In genomic region chr9:134057751-134058701, GRCh38 we compare ENCODE assay signal across 10 cellular contexts. TPM values are rescaled to one million over a fixed set of nuclear protein-coding genes. Genes with fewer than 3 reads are reported as not detected.
DNase-seq lines count a peak whose midpoint lies in the region; ATAC-seq, FAIRE-seq and TF ChIP-seq lines count a peak whose summit lies in the region.
"Had no signal": no experiment of that assay in that cellular context is flagged by ENCODE, and none has a peak within 500 bp of the region (broad histone marks: within the 10 kb centered on the region; RNA-seq: fewer than 3 reads in every experiment).

No MANE protein-coding gene starts in this region.

- no peak for TF ChIP-seq CTCF in K562 (IDR thresholded peaks at IDR 0.05 in 2 of 3, conservative IDR thresholded peaks at IDR 0.05 in 1 of 3; ENCODE audit: insufficient read depth in 2 of 3, low read depth in 1 of 3, low read length in 3 of 3)
- TF ChIP-seq CTCF in testis (IDR thresholded peaks at IDR 0.05) = no peak

- FAIRE-seq in K562 (lab: Jason Lieb, UNC) = no peak
- FAIRE-seq: A549 had no signal

- H4K20me1 ChIP-seq in K562 (replicated peaks; ENCODE audit: control insufficient read depth, insufficient read depth, low read length) = peaks cover 48% of the 10 kb centered on the region

- no peak for TF ChIP-seq EP300 in K562 (IDR thresholded peaks at IDR 0.05; ENCODE audit: low read length)

- H3K4me3 Mint-ChIP-seq in activated CD4-positive, alpha-beta T cell treated with anti-CD3 and anti-CD28 coated beads, Interleukin-2, amount 10 ng/mL, durations not matched to agents 7 days and 5 days = no peak overlapping the region

- H3K27me3 ChIP-seq in K562 (ENCODE audit: control insufficient read depth in 2 of 2, insufficient read depth in 2 of 2, low read length in 2 of 2) (no peaks in the 10 kb centered on the region), testis (no peaks in the 10 kb centered on the region), HAP-1 (ENCODE audit: low read depth) (no peaks in the 10 kb centered on the region)

- peaks cover under 1% of the 10 kb centered on the region; the same call in 1 of the 3 replicates for H3K36me3 ChIP-seq in K562 (ENCODE audit: control insufficient read depth, insufficient read depth, low read length)
- H3K36me3 ChIP-seq in testis (ENCODE audit: low read depth, missing control alignments) = no peaks in the 10 kb centered on the region
- H3K36me3 ChIP-seq in HAP-1 (replicated peaks) = peaks cover 2% of the 10 kb centered on the region

- no peak for TF ChIP-seq RAD21 in K562 (CRISPR knock-in tag; conservative IDR thresholded peaks at IDR 0.05 in 1 of 2, IDR thresholded peaks at IDR 0.05 in 1 of 2)

- no peak for TF ChIP-seq POLR2A in K562 (conservative IDR thresholded peaks at IDR 0.05)
- no peak for TF ChIP-seq POLR2A in testis (IDR thresholded peaks at IDR 0.05)

- no peak for ATAC-seq in K562
- ATAC-seq: A549 had no signal

- H3K4me1 ChIP-seq in K562 (replicated peaks in 1 of 2; ENCODE audit: control insufficient read depth in 2 of 2, insufficient read depth in 2 of 2, low read length in 2 of 2) (peaks cover 0 to 67% of the 10 kb centered on the region in 2 experiments; a peak in 2 of 5 replicates), testis (peaks cover 72% of the 10 kb centered on the region), HAP-1 (no peaks in the 10 kb centered on the region)

- WGBS in K562 (ENCODE audit: insufficient coverage, low coverage, missing lambda C conversion rate) = 65% methylated on average over 21 of the region's 28 CpGs
- 52 to 100% methylated on average over 1 to 28 of the region's 28 CpGs for WGBS in testis, 2 donors

- no peak overlapping the region; a peak in 1 of 4 replicates for H3K9ac ChIP-seq in K562 (ENCODE audit: insufficient read depth in 1 of 2, low read depth in 2 of 2, low read length in 2 of 2)

- H3K36me3 Mint-ChIP-seq in activated CD4-positive, alpha-beta T cell treated with anti-CD3 and anti-CD28 coated beads, Interleukin-2, amount 10 ng/mL, durations not matched to agents 7 days and 5 days (ENCODE audit: low read depth) = peaks cover under 1% of the 10 kb centered on the region

- intact Hi-C loops in K562 (cut with micrococcal nuclease) (no loop called here), testis (cut with DNase I; ENCODE audit: low total_unique reads) (no loop called here)

- H3K4me2 ChIP-seq in K562 (ENCODE audit: insufficient read depth, low read length) = no peak overlapping the region

- peaks cover 23% of the 10 kb centered on the region for H3K4me1 Mint-ChIP-seq in activated CD4-positive, alpha-beta T cell treated with anti-CD3 and anti-CD28 coated beads, Interleukin-2, amount 10 ng/mL, durations not matched to agents 7 days and 5 days

- DNase-seq in activated effector memory CD4-positive, alpha-beta T cell treated with anti-CD3 and anti-CD28 coated beads, Interleukin-2, amount 50 U/mL, for 16 hours = peak; percentile 43
- DNase-seq in activated effector memory CD4-positive, alpha-beta T cell treated with Interleukin-2 at 50 U/mL for 16 hours = no peak
- no peak for DNase-seq in K562 (ENCODE audit: extremely low read depth in 1 of 4, low spot score in 3 of 4)
- DNase-seq in mesenteric fat pad (ENCODE audit: low spot score) = peak; percentile 79
- DNase-seq in testis = peak; percentile 37
- DNase-seq in D341Med (ENCODE audit: low spot score) = no peak
- DNase-seq in activated CD4-positive, alpha-beta T cell treated with anti-CD3 and anti-CD28 coated beads, Interleukin-2, amount 10 ng/mL, durations not matched to agents 7 days and 5 days = no peak
- no peak for DNase-seq in HAP-1 (ENCODE audit: low spot score in 2 of 2)
- DNase-seq: COR-L47 had no signal

- H3K9me3 ChIP-seq in K562 (replicated peaks; ENCODE audit: control insufficient read depth, insufficient read depth, low read depth, low read length) = no peaks in the 10 kb centered on the region
- no peaks in the 10 kb centered on the region for H3K9me3 ChIP-seq in testis
- no peaks in the 10 kb centered on the region for H3K9me3 ChIP-seq in HAP-1
- H3K9me3 ChIP-seq: A549 had no signal

- no peak overlapping the region for H2AFZ ChIP-seq in K562 (ENCODE audit: low read depth, low read length)

- H3K27ac Mint-ChIP-seq in activated CD4-positive, alpha-beta T cell treated with anti-CD3 and anti-CD28 coated beads, Interleukin-2, amount 10 ng/mL, durations not matched to agents 7 days and 5 days = no peak overlapping the region

- H3K9me3 Mint-ChIP-seq in activated CD4-positive, alpha-beta T cell treated with anti-CD3 and anti-CD28 coated beads, Interleukin-2, amount 10 ng/mL, durations not matched to agents 7 days and 5 days = no peaks in the 10 kb centered on the region

- H3K4me3 ChIP-seq in K562 (no peak overlapping the region), testis (no peak overlapping the region), HAP-1 (no peak overlapping the region)
- H3K4me3 ChIP-seq: A549 had no signal

- H3K79me2 ChIP-seq in K562 (ENCODE audit: control insufficient read depth, insufficient read depth, low read length) = peaks cover 35% of the 10 kb centered on the region

- CTCF ChIA-PET in K562 (lab: Yijun Ruan, JAX; ENCODE audit: low intra/inter-chr PET ratio) = no interaction called here
- CTCF ChIA-PET in activated CD4-positive, alpha-beta T cell treated with anti-CD3 and anti-CD28 coated beads, Interleukin-2, amount 10 ng/mL, durations not matched to agents 7 days and 5 days (lab: Charles Lee) = no interaction called here

- BruUV-seq in K562 (replicated peaks; lab: Mats Ljungman, UMichigan) = no TSS peak

- in situ Hi-C loops in K562 (cut with MboI) (no loop called here), HAP-1 (cut with MboI; ENCODE audit: low sequenced_read_pairs) (no loop called here)

- peaks cover 5% of the 10 kb centered on the region for H3K9me1 ChIP-seq in K562 (ENCODE audit: control insufficient read depth, insufficient read depth, low read length)

- H3K27ac ChIP-seq in K562 (ENCODE audit: extremely low read depth, low read depth, low read length) = no peak overlapping the region
- H3K27ac ChIP-seq in testis = no peak overlapping the region
- H3K27ac ChIP-seq: A549 had no signal

- H3K27me3 Mint-ChIP-seq in activated CD4-positive, alpha-beta T cell treated with anti-CD3 and anti-CD28 coated beads, Interleukin-2, amount 10 ng/mL, durations not matched to agents 7 days and 5 days = no peaks in the 10 kb centered on the region

- POLR2A ChIA-PET in K562 (lab: Yijun Ruan, JAX) = interaction anchor here (0.6 kb wide), 1 partner anchor 82 kb away, joined by 4 read pairs; no protein-coding TSS in a partner anchor
- POLR2A ChIA-PET in activated CD4-positive, alpha-beta T cell treated with anti-CD3 and anti-CD28 coated beads, Interleukin-2, amount 10 ng/mL, durations not matched to agents 7 days and 5 days (lab: Charles Lee) = no interaction called here

TF ChIP-seq in K562, 482 proteins besides CTCF, POLR2A, EP300 and RAD21 (continues in another document):
- no peak for TF ChIP-seq EWSR1 (IDR thresholded peaks at IDR 0.05; ENCODE audit: borderline replicate concordance, low read depth, partially characterized antibody)

RNA-seq across cellular contexts. Expression of gene BRD3, which starts 9.8 kb away (rescaled TPM):
- total RNA-seq in K562 (2011; cell fraction: chromatin; rRNA removed; ENCODE audit: low replicate concordance) = 18.5 and 32.2 TPM in 2 replicates
- total RNA-seq in K562 (2011; cell fraction: nucleolus; rRNA removed) = 19.6 and 19.7 TPM in 2 replicates
- total RNA-seq in K562 (2011; cell fraction: nucleoplasm; rRNA removed) = 11.3 and 13.2 TPM in 2 replicates
- total RNA-seq in K562 (2014; rRNA removed) (10.9 and 13.4 TPM in 2 replicates), K562 (2014; rRNA removed; fragmentation: Illumina TruSeq; extraction: Trizol) (2.8 and 3.5 TPM in 2 replicates), K562 (2015; rRNA removed; fragmentation: Illumina TruSeq; extraction: Trizol) (4.2 and 5.9 TPM in 2 replicates), K562 (2021) (37.1 and 38.1 TPM in 2 replicates), mesenteric fat pad (28.6 TPM), testis (10 to 100 TPM; 44.3 to 64.5 TPM)
- polyA plus RNA-seq in K562 (2011; rRNA removed) (4.0 and 4.9 TPM in 2 replicates), K562 (2014; fragmentation: Illumina TruSeq; extraction: Trizol) (7.1 and 11.4 TPM in 2 replicates), K562 (2014; fragmentation: Nextera tagmentation; extraction: Ambion mirVana) (1 to 10 TPM in 1 of 2 experiments, under 1 TPM in 1; 0.82 to 3.1 TPM), K562 (2014; rRNA removed) (8.5 and 8.8 TPM in 2 replicates), testis (ENCODE audit: insufficient read depth, low read depth, low replicate concordance) (30.2 TPM)
- polyA plus RNA-seq in K562 (2011; cell fraction: cytosol; rRNA removed) = 3.6 and 8.4 TPM in 2 replicates
- 9.8 and 12.8 TPM in 2 replicates for polyA plus RNA-seq in K562 (2011; cell fraction: nucleus; rRNA removed)
- polyA plus RNA-seq in K562 (2012) = 13.7 and 16.2 TPM in 2 replicates
- 5.2 and 5.5 TPM in 2 replicates for polyA minus RNA-seq in K562 (2011; rRNA and poly(A)+ RNA removed)
- 22.5 and 23.8 TPM in 2 replicates for polyA minus RNA-seq in K562 (2011; cell fraction: cytosol; rRNA and poly(A)+ RNA removed)
- 8.8 and 10.9 TPM in 2 replicates for polyA minus RNA-seq in K562 (2011; cell fraction: nucleus; rRNA and poly(A)+ RNA removed)
- total RNA-seq in activated CD4-positive, alpha-beta T cell treated with anti-CD3 and anti-CD28 coated beads, Interleukin-2, amount 10 ng/mL, durations not matched to agents 7 days and 5 days = 10 to 100 TPM; 40.1 to 47.4 TPM

RNA-seq across cellular contexts. Expression of gene BRD3OS, which starts 32.7 kb away (rescaled TPM):
- total RNA-seq in K562 (2011; cell fraction: chromatin; rRNA removed; ENCODE audit: low replicate concordance) = 5.2 and 12.0 TPM in 2 replicates
- 5.4 and 7.3 TPM in 2 replicates for total RNA-seq in K562 (2011; cell fraction: nucleolus; rRNA removed)
- total RNA-seq in K562 (2011; cell fraction: nucleoplasm; rRNA removed) = 7.1 and 8.9 TPM in 2 replicates
- total RNA-seq in K562 (2014; rRNA removed) (7.5 and 10.3 TPM in 2 replicates), K562 (2014; rRNA removed; fragmentation: Illumina TruSeq; extraction: Trizol) (4.8 and 4.9 TPM in 2 replicates), K562 (2015; rRNA removed; fragmentation: Illumina TruSeq; extraction: Trizol) (3.1 and 3.4 TPM in 2 replicates), K562 (2021) (8.7 and 9.2 TPM in 2 replicates), mesenteric fat pad (13.5 TPM), testis (10 to 100 TPM; 18.9 to 19.0 TPM)
- polyA plus RNA-seq in K562 (2011; rRNA removed) (4.1 and 5.9 TPM in 2 replicates), K562 (2014; fragmentation: Illumina TruSeq; extraction: Trizol) (7.9 and 8.6 TPM in 2 replicates), K562 (2014; fragmentation: Nextera tagmentation; extraction: Ambion mirVana) (1 to 10 TPM; 1.1 to 1.7 TPM), K562 (2014; rRNA removed) (6.4 and 10.3 TPM in 2 replicates), testis (ENCODE audit: insufficient read depth, low read depth, low replicate concordance) (29.5 TPM)
- polyA plus RNA-seq in K562 (2011; cell fraction: cytosol; rRNA removed) = 4.6 and 5.2 TPM in 2 replicates
- 4.3 and 6.5 TPM in 2 replicates for polyA plus RNA-seq in K562 (2011; cell fraction: nucleus; rRNA removed)
- 5.6 and 8.1 TPM in 2 replicates for polyA plus RNA-seq in K562 (2012)
- polyA minus RNA-seq in K562 (2011; rRNA and poly(A)+ RNA removed) = 2.5 and 3.2 TPM in 2 replicates
- 4.4 and 7.0 TPM in 2 replicates for polyA minus RNA-seq in K562 (2011; cell fraction: cytosol; rRNA and poly(A)+ RNA removed)
- 4.0 and 4.4 TPM in 2 replicates for polyA minus RNA-seq in K562 (2011; cell fraction: nucleus; rRNA and poly(A)+ RNA removed)
- total RNA-seq in activated CD4-positive, alpha-beta T cell treated with anti-CD3 and anti-CD28 coated beads, Interleukin-2, amount 10 ng/mL, durations not matched to agents 7 days and 5 days = 10 to 100 TPM; 11.1 to 12.9 TPM

Comparison
In these comparisons a context has a peak if more than half of its experiments do, and no peak if none do; other contexts are left out.
1. DNase-seq: peak in activated effector memory CD4-positive, alpha-beta T cell treated with anti-CD3 and anti-CD28 coated beads, Interleukin-2, amount 50 U/mL, for 16 hours (single experiment), mesenteric fat pad (single experiment) and testis (single experiment); none in activated effector memory CD4-positive, alpha-beta T cell treated with Interleukin-2 at 50 U/mL for 16 hours (single experiment), K562 (0 of 4), D341Med (single experiment), activated CD4-positive, alpha-beta T cell treated with anti-CD3 and anti-CD28 coated beads, Interleukin-2, amount 10 ng/mL, durations not matched to agents 7 days and 5 days (single experiment) and HAP-1 (0 of 2).